Comparison of ENCODE assay signal across 1 cellular context in the genomic region with DNA sequence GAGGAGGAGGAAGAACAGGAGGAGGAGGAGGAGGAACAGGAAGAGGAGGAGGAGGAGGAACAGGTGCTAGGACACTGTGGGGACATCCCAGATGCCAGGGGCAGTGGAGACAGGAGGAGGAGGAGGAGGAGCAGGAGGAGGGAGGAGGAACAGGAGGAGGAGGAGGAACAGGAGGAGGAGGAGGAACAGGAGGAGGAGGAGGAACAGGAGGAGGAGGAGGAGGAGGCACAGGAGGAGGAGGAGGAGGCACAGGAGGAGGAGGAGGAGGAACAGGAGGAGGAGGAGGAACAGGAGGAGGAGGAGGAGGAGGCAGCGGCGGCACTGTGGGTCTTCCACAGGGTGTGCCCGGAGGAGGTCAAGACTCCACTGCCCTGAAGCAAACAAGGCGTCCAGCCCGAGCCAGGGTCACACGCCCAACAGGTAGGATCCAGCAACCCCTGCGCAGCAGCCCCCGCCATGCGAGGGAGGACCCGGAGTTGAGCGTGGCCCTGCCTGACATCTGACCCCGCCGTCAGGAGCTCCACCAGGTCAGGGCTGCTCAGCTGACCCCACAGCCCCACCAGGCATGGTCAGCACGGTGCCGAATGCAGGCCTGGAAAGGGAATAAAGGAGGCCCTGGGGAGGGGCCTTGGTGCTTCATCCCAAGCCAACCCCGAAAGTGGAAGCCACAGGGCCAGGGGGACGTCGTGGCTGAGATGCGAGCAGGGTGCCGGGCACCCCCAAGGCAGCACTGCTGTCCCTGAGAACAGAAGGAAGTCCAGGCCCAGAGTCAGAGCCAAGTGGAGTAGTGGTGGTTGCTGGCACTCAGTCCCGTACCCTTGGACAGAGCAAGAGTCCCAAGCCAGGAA.
TF ChIP-seq lines count a peak whose summit lies in the region.

No MANE protein-coding gene starts in this region.

TF ChIP-seq in HepG2, 621 proteins besides CTCF, POLR2A, EP300 and RAD21:
- TF ChIP-seq REL (CRISPR knock-in tag; conservative IDR thresholded peaks at IDR 0.05) (no peak), AGO2 (optimal IDR thresholded peaks at IDR 0.05; ENCODE audit: low read depth, low read length) (peak; percentile 51)
TF ChIP-seq in HepG2: peak in this region for 1.
